ENCODE assay signal across 15 cellular contexts in the genomic region with DNA sequence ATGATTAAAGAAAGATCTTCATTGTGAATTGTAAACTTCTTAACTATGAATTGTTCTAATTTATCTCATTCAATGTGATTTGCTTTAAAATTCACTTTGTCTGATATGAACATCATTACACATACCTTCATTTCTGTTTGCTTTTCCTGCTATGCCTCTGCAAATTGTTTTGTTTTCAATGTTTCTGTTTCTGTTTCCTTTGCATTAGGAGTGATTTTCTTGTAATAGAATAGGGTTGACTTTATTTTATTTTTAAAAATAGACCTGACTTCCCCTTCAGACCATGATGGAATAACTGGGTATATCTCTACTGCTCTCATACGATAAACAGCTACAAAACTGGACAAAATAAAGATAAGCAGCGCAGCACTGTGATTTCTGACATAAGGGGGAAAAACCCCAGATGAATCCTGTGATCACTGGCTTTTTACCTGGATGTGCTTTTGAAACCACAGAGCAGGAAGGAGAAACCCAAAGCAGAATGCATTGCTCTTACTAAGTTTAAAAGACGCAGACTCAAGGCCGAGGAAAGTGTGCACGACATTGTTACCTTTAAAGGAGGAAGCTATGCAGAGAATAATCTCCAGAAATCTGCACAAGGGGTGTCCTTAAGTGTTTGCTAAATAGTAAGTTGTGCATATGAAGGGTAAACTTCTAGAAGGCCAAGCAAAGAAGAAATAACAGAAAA.
DNase-seq lines count a peak whose midpoint lies in the region; ATAC-seq and TF ChIP-seq lines count a peak whose summit lies in the region.
"Had no signal": no experiment of that assay in that cellular context is flagged by ENCODE, and none has a peak within 500 bp of the region (broad histone marks: within the 10 kb centered on the region; RNA-seq: fewer than 3 reads in every experiment).

No MANE protein-coding gene starts in this region.

- H3K36me3 Mint-ChIP-seq in activated naive CD8-positive, alpha-beta T cell treated with anti-CD3 and anti-CD28 coated beads, Interleukin-2, amount 50 U/mL, for 24 hours (ENCODE audit: low read depth): peaks cover 10% of the 10 kb centered on the region
- peaks cover 5% of the 10 kb centered on the region for H3K36me3 Mint-ChIP-seq in nephron progenitor cell (ENCODE audit: low read depth)

- CTCF ChIA-PET in GM10248 (lab: Yijun Ruan, JAX): interaction anchor here (0.9 to 2.6 kb wide), 2 partner anchors 18 to 28 kb away, joined by 3 to 7 read pairs; no protein-coding TSS in a partner anchor

- TF ChIP-seq CTCF in GM10248 (IDR thresholded peaks at IDR 0.05; ENCODE audit: control extremely low read depth, extremely low read depth, low read depth, missing control alignments): no peak
- TF ChIP-seq CTCF in osteoblast (IDR thresholded peaks at IDR 0.05; ENCODE audit: extremely low read depth, low read depth, low read length): no peak
- no peak for TF ChIP-seq CTCF in nephron progenitor cell (IDR thresholded peaks at IDR 0.05)

- H3K9me3 Mint-ChIP-seq in activated naive CD8-positive, alpha-beta T cell treated with anti-CD3 and anti-CD28 coated beads, Interleukin-2, amount 50 U/mL, for 24 hours: no peaks in the 10 kb centered on the region
- H3K9me3 Mint-ChIP-seq in nephron progenitor cell: no peaks in the 10 kb centered on the region

- peak overlapping the region; percentile 35 for H3K4me3 Mint-ChIP-seq in activated naive CD8-positive, alpha-beta T cell treated with anti-CD3 and anti-CD28 coated beads, Interleukin-2, amount 50 U/mL, for 24 hours
- H3K4me3 Mint-ChIP-seq in nephron progenitor cell: no peak overlapping the region

- no peaks in the 10 kb centered on the region for H3K4me1 ChIP-seq in osteoblast (ENCODE audit: insufficient read depth, low read length)
- H3K4me1 ChIP-seq: gastroesophageal sphincter had no signal

- H3K36me3 ChIP-seq in osteoblast (ENCODE audit: insufficient read depth, low read length): no peaks in the 10 kb centered on the region
- H3K36me3 ChIP-seq: gastroesophageal sphincter had no signal

- H3K27ac ChIP-seq in osteoblast (ENCODE audit: low read depth, low read length): no peak overlapping the region
- H3K27ac ChIP-seq: coronary artery, gastroesophageal sphincter had no signal

- no peak overlapping the region for H3K4me3 ChIP-seq in osteoblast (ENCODE audit: insufficient read depth, low read length)
- H3K4me3 ChIP-seq: coronary artery, gastroesophageal sphincter had no signal

- peaks cover 18% of the 10 kb centered on the region for H3K4me1 Mint-ChIP-seq in activated naive CD8-positive, alpha-beta T cell treated with anti-CD3 and anti-CD28 coated beads, Interleukin-2, amount 50 U/mL, for 24 hours
- no peaks in the 10 kb centered on the region for H3K4me1 Mint-ChIP-seq in nephron progenitor cell

- no peaks in the 10 kb centered on the region for H4K20me1 ChIP-seq in osteoblast (ENCODE audit: insufficient read depth, low read length)

- H3K27me3 ChIP-seq in osteoblast (ENCODE audit: insufficient read depth, low read length): no peaks in the 10 kb centered on the region
- H3K27me3 ChIP-seq: gastroesophageal sphincter had no signal

- no peaks in the 10 kb centered on the region for H3K79me2 ChIP-seq in osteoblast (ENCODE audit: insufficient read depth, low read length)

- no peaks in the 10 kb centered on the region for H3K27me3 Mint-ChIP-seq in activated naive CD8-positive, alpha-beta T cell treated with anti-CD3 and anti-CD28 coated beads, Interleukin-2, amount 50 U/mL, for 24 hours
- H3K27me3 Mint-ChIP-seq in nephron progenitor cell (ENCODE audit: low read depth, poor library complexity): no peaks in the 10 kb centered on the region

- no peak overlapping the region for H2AFZ ChIP-seq in osteoblast (ENCODE audit: low read length)

- H3K27ac Mint-ChIP-seq in activated naive CD8-positive, alpha-beta T cell treated with anti-CD3 and anti-CD28 coated beads, Interleukin-2, amount 50 U/mL, for 24 hours: peak overlapping the region; percentile 3
- no peak overlapping the region for H3K27ac Mint-ChIP-seq in nephron progenitor cell

- POLR2A ChIA-PET in GM10248 (lab: Yijun Ruan, JAX): no interaction called here

- H3K4me2 ChIP-seq in osteoblast (ENCODE audit: insufficient read depth, low read length): no peak overlapping the region

- no peaks in the 10 kb centered on the region for H3K9me3 ChIP-seq in osteoblast (ENCODE audit: low read depth, low read length)
- H3K9me3 ChIP-seq: gastroesophageal sphincter had no signal

- ATAC-seq in HG02981 (IDR thresholded peaks at IDR 0.05; ENCODE audit: unreplicated experiment) (peak; percentile 52), HG03108 (IDR thresholded peaks at IDR 0.05; ENCODE audit: unreplicated experiment) (no peak)
- no peak for ATAC-seq in activated naive CD8-positive, alpha-beta T cell treated with anti-CD3 and anti-CD28 coated beads, Interleukin-2, amount 50 U/mL, for 24 hours
- ATAC-seq: gastroesophageal sphincter, left lobe of liver had no signal

- DNase-seq in GM10248 (ENCODE audit: extremely low spot score) (peak; percentile 25), GM19238 (ENCODE audit: insufficient read length, low spot score) (peak; percentile 3), NCI-H187 treated with DMSO at 0.1 percent for 48 hours (lab: John Stamatoyannopoulos, UW) (no peak), osteoblast (ENCODE audit: insufficient read length, low spot score, missing footprints) (no peak), nephron progenitor cell (no peak)
- DNase-seq in activated naive CD8-positive, alpha-beta T cell treated with anti-CD3 and anti-CD28 coated beads, Interleukin-2, amount 50 U/mL, for 24 hours: no peak
- DNase-seq: activated gamma-delta T cell; HCEC 1CT; stimulated activated CD4-positive, alpha-beta T cell treated with anti-CD3 and anti-CD28 coated beads, Interleukin-4, amount 100 ng/mL, for 1 hour; substantia nigra had no signal

Comparison
In these comparisons a context has a peak if more than half of its experiments do, and no peak if none do; other contexts are left out.
1. DNase-seq: peak in GM10248 (single experiment) and GM19238 (single experiment); none in activated naive CD8-positive, alpha-beta T cell treated with anti-CD3 and anti-CD28 coated beads, Interleukin-2, amount 50 U/mL, for 24 hours (single experiment), NCI-H187 treated with DMSO at 0.1 percent for 48 hours (single experiment), osteoblast (single experiment) and nephron progenitor cell (single experiment).